ENCODE assay signal across 1 cellular context in the genomic region with DNA sequence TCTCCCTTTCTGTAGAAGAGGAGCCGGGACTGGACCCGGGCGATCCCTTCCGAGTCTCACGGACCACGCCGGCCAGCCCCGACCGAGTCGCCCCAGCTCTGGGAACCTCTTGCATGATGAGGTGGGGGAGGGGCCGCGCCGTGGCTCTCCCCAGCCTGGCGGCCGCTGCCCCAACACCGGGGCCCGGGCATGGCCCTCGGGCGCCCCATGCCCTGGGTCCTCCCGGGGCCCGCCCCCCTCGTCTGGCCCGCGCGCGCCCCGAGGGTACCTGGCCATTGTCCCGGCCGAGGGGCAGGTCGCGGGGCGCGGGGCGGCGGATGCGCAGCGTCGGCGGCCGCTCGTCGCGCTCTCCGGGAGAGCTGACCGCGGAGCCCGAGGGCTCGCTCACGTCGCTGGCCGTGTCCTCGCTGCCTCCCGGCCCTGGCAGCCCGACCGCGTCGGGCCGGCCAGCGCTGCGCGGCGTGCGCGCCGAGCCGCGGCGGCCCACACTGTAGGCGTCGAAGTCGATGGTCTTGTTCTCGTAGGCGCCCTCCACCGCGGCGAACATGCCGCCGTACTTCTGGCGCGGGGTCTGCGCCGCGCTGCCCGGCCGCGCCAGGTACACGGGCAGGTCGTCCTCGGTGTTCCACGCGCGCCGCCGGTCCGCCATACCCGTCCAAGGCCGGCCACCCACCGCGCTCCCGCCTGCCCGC.
TF ChIP-seq lines count a peak whose summit lies in the region.

No MANE protein-coding gene starts in this region.

TF ChIP-seq in GM23338, 12 proteins besides CTCF, POLR2A, EP300 and RAD21 (continued from another document):
- TF ChIP-seq, protein P1, sequence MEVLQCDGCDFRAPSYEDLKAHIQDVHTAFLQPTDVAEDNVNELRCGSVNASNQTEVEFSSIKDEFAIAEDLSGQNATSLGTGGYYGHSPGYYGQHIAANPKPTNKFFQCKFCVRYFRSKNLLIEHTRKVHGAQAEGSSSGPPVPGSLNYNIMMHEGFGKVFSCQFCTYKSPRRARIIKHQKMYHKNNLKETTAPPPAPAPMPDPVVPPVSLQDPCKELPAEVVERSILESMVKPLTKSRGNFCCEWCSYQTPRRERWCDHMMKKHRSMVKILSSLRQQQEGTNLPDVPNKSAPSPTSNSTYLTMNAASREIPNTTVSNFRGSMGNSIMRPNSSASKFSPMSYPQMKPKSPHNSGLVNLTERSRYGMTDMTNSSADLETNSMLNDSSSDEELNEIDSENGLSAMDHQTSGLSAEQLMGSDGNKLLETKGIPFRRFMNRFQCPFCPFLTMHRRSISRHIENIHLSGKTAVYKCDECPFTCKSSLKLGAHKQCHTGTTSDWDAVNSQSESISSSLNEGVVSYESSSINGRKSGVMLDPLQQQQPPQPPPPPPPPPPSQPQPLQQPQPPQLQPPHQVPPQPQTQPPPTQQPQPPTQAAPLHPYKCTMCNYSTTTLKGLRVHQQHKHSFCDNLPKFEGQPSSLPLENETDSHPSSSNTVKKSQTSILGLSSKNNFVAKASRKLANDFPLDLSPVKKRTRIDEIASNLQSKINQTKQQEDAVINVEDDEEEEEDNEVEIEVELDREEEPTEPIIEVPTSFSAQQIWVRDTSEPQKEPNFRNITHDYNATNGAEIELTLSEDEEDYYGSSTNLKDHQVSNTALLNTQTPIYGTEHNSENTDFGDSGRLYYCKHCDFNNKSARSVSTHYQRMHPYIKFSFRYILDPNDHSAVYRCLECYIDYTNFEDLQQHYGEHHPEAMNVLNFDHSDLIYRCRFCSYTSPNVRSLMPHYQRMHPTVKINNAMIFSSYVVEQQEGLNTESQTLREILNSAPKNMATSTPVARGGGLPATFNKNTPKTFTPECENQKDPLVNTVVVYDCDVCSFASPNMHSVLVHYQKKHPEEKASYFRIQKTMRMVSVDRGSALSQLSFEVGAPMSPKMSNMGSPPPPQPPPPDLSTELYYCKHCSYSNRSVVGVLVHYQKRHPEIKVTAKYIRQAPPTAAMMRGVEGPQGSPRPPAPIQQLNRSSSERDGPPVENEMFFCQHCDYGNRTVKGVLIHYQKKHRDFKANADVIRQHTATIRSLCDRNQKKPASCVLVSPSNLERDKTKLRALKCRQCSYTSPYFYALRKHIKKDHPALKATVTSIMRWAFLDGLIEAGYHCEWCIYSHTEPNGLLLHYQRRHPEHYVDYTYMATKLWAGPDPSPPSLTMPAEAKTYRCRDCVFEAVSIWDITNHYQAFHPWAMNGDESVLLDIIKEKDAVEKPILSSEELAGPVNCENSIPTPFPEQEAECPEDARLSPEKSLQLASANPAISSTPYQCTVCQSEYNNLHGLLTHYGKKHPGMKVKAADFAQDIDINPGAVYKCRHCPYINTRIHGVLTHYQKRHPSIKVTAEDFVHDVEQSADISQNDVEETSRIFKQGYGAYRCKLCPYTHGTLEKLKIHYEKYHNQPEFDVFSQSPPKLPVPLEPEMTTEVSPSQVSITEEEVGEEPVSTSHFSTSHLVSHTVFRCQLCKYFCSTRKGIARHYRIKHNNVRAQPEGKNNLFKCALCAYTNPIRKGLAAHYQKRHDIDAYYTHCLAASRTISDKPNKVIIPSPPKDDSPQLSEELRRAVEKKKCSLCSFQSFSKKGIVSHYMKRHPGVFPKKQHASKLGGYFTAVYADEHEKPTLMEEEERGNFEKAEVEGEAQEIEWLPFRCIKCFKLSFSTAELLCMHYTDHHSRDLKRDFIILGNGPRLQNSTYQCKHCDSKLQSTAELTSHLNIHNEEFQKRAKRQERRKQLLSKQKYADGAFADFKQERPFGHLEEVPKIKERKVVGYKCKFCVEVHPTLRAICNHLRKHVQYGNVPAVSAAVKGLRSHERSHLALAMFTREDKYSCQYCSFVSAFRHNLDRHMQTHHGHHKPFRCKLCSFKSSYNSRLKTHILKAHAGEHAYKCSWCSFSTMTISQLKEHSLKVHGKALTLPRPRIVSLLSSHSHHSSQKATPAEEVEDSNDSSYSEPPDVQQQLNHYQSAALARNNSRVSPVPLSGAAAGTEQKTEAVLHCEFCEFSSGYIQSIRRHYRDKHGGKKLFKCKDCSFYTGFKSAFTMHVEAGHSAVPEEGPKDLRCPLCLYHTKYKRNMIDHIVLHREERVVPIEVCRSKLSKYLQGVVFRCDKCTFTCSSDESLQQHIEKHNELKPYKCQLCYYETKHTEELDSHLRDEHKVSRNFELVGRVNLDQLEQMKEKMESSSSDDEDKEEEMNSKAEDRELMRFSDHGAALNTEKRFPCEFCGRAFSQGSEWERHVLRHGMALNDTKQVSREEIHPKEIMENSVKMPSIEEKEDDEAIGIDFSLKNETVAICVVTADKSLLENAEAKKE (CRISPR knock-in tag; IDR thresholded peaks at IDR 0.05): no peak
- no peak for TF ChIP-seq EZH2 (IDR thresholded peaks at IDR 0.05; ENCODE audit: low read depth, unreplicated experiment)
